Comparison of ENCODE assay signal across 8 cellular contexts in the genomic region with DNA sequence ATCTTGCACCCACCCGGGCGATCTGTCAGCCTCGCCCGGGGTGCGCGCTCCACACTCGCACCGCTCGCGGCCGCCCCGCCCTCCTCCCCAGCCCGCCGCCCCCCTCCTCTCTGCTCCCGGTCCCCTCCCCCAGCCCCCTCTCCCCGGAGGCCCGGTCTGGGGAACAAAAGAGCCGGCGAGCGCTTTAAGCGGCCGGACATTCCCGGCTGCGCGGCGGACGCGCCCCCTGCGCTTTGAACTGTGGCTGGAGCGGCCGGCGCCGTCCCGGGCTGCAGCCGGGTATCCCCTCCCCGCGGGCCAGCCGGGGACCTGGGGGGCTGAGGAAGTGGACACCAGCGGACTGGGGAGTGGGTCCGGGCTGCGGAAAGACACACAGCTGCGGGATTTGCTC. TPM values are rescaled to one million over a fixed set of nuclear protein-coding genes. Genes with fewer than 3 reads are reported as not detected.
DNase-seq lines count a peak whose midpoint lies in the region; ATAC-seq and TF ChIP-seq lines count a peak whose summit lies in the region.

A gene (minus strand): TSS at position 27 of the 391 bp plus-strand sequence. CDS start 214 bp downstream, outside the sequence.

- peak within 1 kb of the TSS; percentile 76 for H3K4me3 Mint-ChIP-seq in CD8-positive, alpha-beta T cell

- no peaks in the 10 kb centered on the region for H3K9me3 ChIP-seq in CD8-positive, alpha-beta T cell (ENCODE audit: low read length)
- no peaks in the 10 kb centered on the region for H3K9me3 ChIP-seq in SJCRH30 (replicated peaks)

- peaks cover 17% of the 10 kb centered on the region for H3K27me3 ChIP-seq in CD8-positive, alpha-beta T cell (ENCODE audit: insufficient read depth, low read length)
- no peaks in the 10 kb centered on the region for H3K27me3 ChIP-seq in SJCRH30

- POLR2A ChIA-PET in CD8-positive, alpha-beta T cell (lab: Charles Lee) = no interaction called here

- no peak within 1 kb of the TSS for H3K27ac Mint-ChIP-seq in CD8-positive, alpha-beta T cell

- H3K4me3 ChIP-seq in CD8-positive, alpha-beta T cell (ENCODE audit: low read depth, low read length) = peak within 1 kb of the TSS; percentile 37
- H3K4me3 ChIP-seq in SJCRH30 (peak within 1 kb of the TSS; percentile 91), fibroblast of mammary gland (ENCODE audit: control insufficient read depth, low read depth, low read length) (peak within 1 kb of the TSS; percentile 22)

- peaks cover 17% of the 10 kb centered on the region for H3K4me1 Mint-ChIP-seq in CD8-positive, alpha-beta T cell (ENCODE audit: low read depth)

- no peaks in the 10 kb centered on the region for H3K36me3 ChIP-seq in CD8-positive, alpha-beta T cell (ENCODE audit: insufficient read depth, low read length)
- H3K36me3 ChIP-seq in SJCRH30 = no peaks in the 10 kb centered on the region

- H3K27ac ChIP-seq in CD8-positive, alpha-beta T cell (ENCODE audit: low read depth, low read length) = no peak within 1 kb of the TSS
- peak within 1 kb of the TSS; percentile 4; the same call in 1 of the 2 replicates for H3K27ac ChIP-seq in SJCRH30

- no peaks in the 10 kb centered on the region for H3K36me3 Mint-ChIP-seq in CD8-positive, alpha-beta T cell

- TF ChIP-seq CTCF in CD8-positive, alpha-beta T cell (IDR thresholded peaks at IDR 0.05) = no peak
- no peak for TF ChIP-seq CTCF in fibroblast of mammary gland (conservative IDR thresholded peaks at IDR 0.05; ENCODE audit: control insufficient read depth, insufficient read depth, low read depth, low read length)

- no peak for DNase-seq in CD8-positive, alpha-beta T cell
- peak; percentile 58 to 59 for DNase-seq in SJCRH30
- no peak for DNase-seq in fibroblast of mammary gland (ENCODE audit: low read depth)
- DNase-seq in nucleus accumbens (lab: John Stamatoyannopoulos, UW) = peak in 31 of 56 donors; percentile 10 to 57 (median 32)
- DNase-seq in DMS79 (lab: John Stamatoyannopoulos, UW) = no peak
- no peak for DNase-seq in inferior parietal cortex (ENCODE audit: extremely low spot score)
- no peak for DNase-seq in MV-4-11 (lab: John Stamatoyannopoulos, UW)

- CTCF ChIA-PET in CD8-positive, alpha-beta T cell (lab: Charles Lee) = interaction anchor here (1.2 to 1.8 kb wide), 2 partner anchors 10 to 17 kb away, joined by 3 read pairs; no protein-coding TSS in a partner anchor

- peaks cover 4% of the 10 kb centered on the region for H3K4me1 ChIP-seq in CD8-positive, alpha-beta T cell (ENCODE audit: insufficient read depth, low read length)
- H3K4me1 ChIP-seq in SJCRH30 = 0 out of 2 replicates have a peak, but pooled peaks cover 2% of the 10 kb centered on the region

- intact Hi-C loops in CD8-positive, alpha-beta T cell (cut with DNase I, micrococcal nuclease) = no loop called here

- no peak for ATAC-seq in CD8-positive, alpha-beta T cell
- ATAC-seq in GM18870 (IDR thresholded peaks at IDR 0.05; ENCODE audit: unreplicated experiment) = no peak

- H3K27me3 Mint-ChIP-seq in CD8-positive, alpha-beta T cell (ENCODE audit: low read depth) = peaks cover 59% of the 10 kb centered on the region

- no peaks in the 10 kb centered on the region for H3K9me3 Mint-ChIP-seq in CD8-positive, alpha-beta T cell

RNA-seq across cellular contexts. Expression of the gene that starts here (rescaled TPM):
- not detected for total RNA-seq in CD8-positive, alpha-beta T cell
- total RNA-seq in SJCRH30 (2014; rRNA removed; shearing (Covaris generic)) = 6.6 and 8.7 TPM in 2 replicates

Comparison
In these comparisons a context has a peak if more than half of its experiments do, and no peak if none do; other contexts are left out.
1. DNase-seq: peak in SJCRH30 (2 of 2) and nucleus accumbens (31 of 56); none in CD8-positive, alpha-beta T cell (0 of 7), fibroblast of mammary gland (single experiment), DMS79 (single experiment), inferior parietal cortex (single experiment) and MV-4-11 (single experiment).
2. H3K4me3 ChIP-seq: peak in every context shown above with its lines; median percentile 91 in SJCRH30; 37 in CD8-positive, alpha-beta T cell; 22 in fibroblast of mammary gland.